In genomic region chr6:87574237-87574636, GRCh38 we compare ENCODE assay signal across 12 cellular contexts. TPM values are rescaled to one million over a fixed set of nuclear protein-coding genes. Genes with fewer than 3 reads are reported as not detected.
DNase-seq lines count a peak whose midpoint lies in the region; ATAC-seq, FAIRE-seq and TF ChIP-seq lines count a peak whose summit lies in the region.
"Had no signal": no experiment of that assay in that cellular context is flagged by ENCODE, and none has a peak within 500 bp of the region (broad histone marks: within the 10 kb centered on the region; RNA-seq: fewer than 3 reads in every experiment).

No MANE protein-coding gene starts in this region.

- H3K27me3 ChIP-seq in PC-9 (ENCODE audit: insufficient read depth, low read depth), result no peaks in the 10 kb centered on the region
- H3K27me3 ChIP-seq: body of pancreas, neural progenitor cell, SJSA1 had no signal

- H3K9me3 ChIP-seq in PC-9 (ENCODE audit: insufficient read depth, low read depth), result no peaks in the 10 kb centered on the region
- H3K9me3 ChIP-seq: body of pancreas, SJSA1 had no signal

- intact Hi-C loops in left ventricle myocardium superior (cut with micrococcal nuclease), result no loop called here
- intact Hi-C loops in Right ventricle myocardium inferior (cut with DNase I), result no loop called here
- intact Hi-C loops in PC-9 (cut with micrococcal nuclease; ENCODE audit: unreplicated experiment), result no loop called here

- TF ChIP-seq CTCF in PC-9 (conservative IDR thresholded peaks at IDR 0.05), result no peak

- CTCF ChIA-PET in PC-9 (lab: Charles Lee), result interaction anchor here (0.6 kb wide), 1 partner anchor 190 kb away, joined by 3 read pairs; no protein-coding TSS in a partner anchor

- no TSS peak for BruUV-seq in PC-9 (replicated peaks; lab: Mats Ljungman, UMichigan)

- ATAC-seq in left ventricle myocardium superior (peak; percentile 79), Right ventricle myocardium inferior (no peak), GM18870 (IDR thresholded peaks at IDR 0.05; ENCODE audit: unreplicated experiment) (no peak)
- ATAC-seq: body of pancreas had no signal

- no peaks in the 10 kb centered on the region for H3K36me3 ChIP-seq in PC-9 (ENCODE audit: low read depth)

- peaks cover 23% of the 10 kb centered on the region; the same call in 1 of the 2 replicates for H3K79me2 ChIP-seq in PC-9 (ENCODE audit: low read depth)

- H3K27ac ChIP-seq in PC-9, result no peak overlapping the region
- H3K27ac ChIP-seq: body of pancreas, neural progenitor cell, SJSA1 had no signal

- no peaks in the 10 kb centered on the region for H3F3A ChIP-seq in PC-9 (ENCODE audit: insufficient read depth, low read depth)

- no peaks in the 10 kb centered on the region for H4K20me1 ChIP-seq in PC-9 (ENCODE audit: insufficient read depth)

- H3K4me3 ChIP-seq in PC-9, result no peak overlapping the region
- H3K4me3 ChIP-seq: body of pancreas, neural progenitor cell, SJSA1 had no signal

- FAIRE-seq in endometrium (lab: Jason Lieb, UNC), result peak; percentile 78

- H3K9me2 ChIP-seq in PC-9 (ENCODE audit: insufficient read depth), result no peaks in the 10 kb centered on the region

- POLR2A ChIA-PET in PC-9 (lab: Charles Lee; ENCODE audit: unreplicated experiment), result interaction anchor here (0.6 kb wide), 1 partner anchor 20 kb away, joined by 3 read pairs; no protein-coding TSS in a partner anchor

- no peaks in the 10 kb centered on the region for H3K4me1 ChIP-seq in PC-9 (replicated peaks; ENCODE audit: insufficient read depth)
- H3K4me1 ChIP-seq: neural progenitor cell had no signal

- DNase-seq in left ventricle myocardium superior (no peak), Right ventricle myocardium inferior (ENCODE audit: missing footprints) (no peak), NCI-H69 (lab: John Stamatoyannopoulos, UW) (peak; percentile 60), iPS-NIHi7 (ENCODE audit: extremely low spot score) (no peak), PC-9 (no peak)
- DNase-seq in stimulated activated CD4-positive, alpha-beta T cell treated with anti-CD3 and anti-CD28 coated beads, Interleukin-1b, Interleukin-23, amount 100 ng/mL, for 48 hours, result no peak
- DNase-seq: body of pancreas, NCI-H1694 treated with DMSO at 0.1 percent for 48 hours had no signal

- no peak overlapping the region for H2AFZ ChIP-seq in PC-9
- H2AFZ ChIP-seq: neural progenitor cell had no signal

- H3K4me2 ChIP-seq in PC-9, result no peak overlapping the region
- H3K4me2 ChIP-seq: neural progenitor cell had no signal

RNA-seq across cellular contexts. Expression of gene RARS2, which starts 15.6 kb away (rescaled TPM):
- 19.2 TPM for total RNA-seq in left ventricle myocardium superior
- total RNA-seq in Right ventricle myocardium inferior, result 18.3 TPM
- total RNA-seq in PC-9 (2021), result 22.6 and 34.6 TPM in 2 replicates

RNA-seq across cellular contexts. Expression of gene ORC3, which starts 15.7 kb away (rescaled TPM):
- total RNA-seq in left ventricle myocardium superior, result 18.7 TPM
- 18.9 TPM for total RNA-seq in Right ventricle myocardium inferior
- total RNA-seq in PC-9 (2021), result 19.8 and 24.3 TPM in 2 replicates
